10 cellular contexts compared by ENCODE assay signal in genomic region chr13:114015608-114016295, GRCh38. TPM values are rescaled to one million over a fixed set of nuclear protein-coding genes. Genes with fewer than 3 reads are reported as not detected.
DNase-seq lines count a peak whose midpoint lies in the region; ATAC-seq and TF ChIP-seq lines count a peak whose summit lies in the region.
"Had no signal": no experiment of that assay in that cellular context is flagged by ENCODE, and none has a peak within 500 bp of the region (broad histone marks: within the 10 kb centered on the region; RNA-seq: fewer than 3 reads in every experiment).

No MANE protein-coding gene starts in this region.

- no peak for ATAC-seq in HG03354 (IDR thresholded peaks at IDR 0.05; ENCODE audit: poor library complexity, severe bottlenecking, unreplicated experiment)

- H3K4me3 ChIP-seq in PC-9 (no peak overlapping the region), fibroblast of the aortic adventitia (ENCODE audit: low read depth, low read length) (no peak overlapping the region), rectal smooth muscle tissue (ENCODE audit: low read length) (peak overlapping the region; percentile 15)

- intact Hi-C loops in PC-9 (cut with micrococcal nuclease; ENCODE audit: unreplicated experiment), result loop anchor here (1.0 to 5.0 kb wide), 2 partner anchors 52 to 64 kb away; no protein-coding TSS in a partner anchor

- TF ChIP-seq CTCF in PC-9 (conservative IDR thresholded peaks at IDR 0.05) (no peak), fibroblast of the aortic adventitia (IDR thresholded peaks at IDR 0.05; ENCODE audit: insufficient read depth, low read length) (no peak)

- DNase-seq in AG20443 (ENCODE audit: low spot score), result peak; percentile 82
- DNase-seq in PC-9, result peak; percentile 82 to 83
- DNase-seq in fibroblast of the aortic adventitia (ENCODE audit: low read depth), result peak; percentile 64
- DNase-seq in NCI-H2081 treated with DMSO at 0.1 percent for 48 hours (lab: John Stamatoyannopoulos, UW), result no peak
- DNase-seq in NCI-H510A (lab: John Stamatoyannopoulos, UW), result no peak
- no peak for DNase-seq in MV-4-11 (lab: John Stamatoyannopoulos, UW)
- DNase-seq: NCI-H446 treated with DMSO at 0.1 percent for 48 hours, SK-N-SH had no signal

- H3K9ac ChIP-seq in rectal smooth muscle tissue (ENCODE audit: low read length), result no peak overlapping the region
- H3K9ac ChIP-seq: SK-N-SH had no signal

- H3K27me3 ChIP-seq in PC-9 (ENCODE audit: insufficient read depth, low read depth) (no peaks in the 10 kb centered on the region), rectal smooth muscle tissue (ENCODE audit: control insufficient read depth, insufficient read depth, low read length) (no peaks in the 10 kb centered on the region)

- H3K36me3 ChIP-seq in PC-9 (ENCODE audit: low read depth) (no peaks in the 10 kb centered on the region), rectal smooth muscle tissue (ENCODE audit: control insufficient read depth, insufficient read depth, low read length) (peaks cover 24% of the 10 kb centered on the region)

- peak overlapping the region; percentile 52 for H3K4me2 ChIP-seq in PC-9
- H3K4me2 ChIP-seq: SK-N-SH had no signal

- peaks cover 8% of the 10 kb centered on the region for H3F3A ChIP-seq in PC-9 (ENCODE audit: insufficient read depth, low read depth)

- H3K4me1 ChIP-seq in PC-9 (replicated peaks; ENCODE audit: insufficient read depth) (0 out of 2 replicates have a peak, but pooled peaks cover 13% of the 10 kb centered on the region), rectal smooth muscle tissue (ENCODE audit: control insufficient read depth, insufficient read depth, low read length) (no peaks in the 10 kb centered on the region)

- no TSS peak for BruUV-seq in PC-9 (replicated peaks; lab: Mats Ljungman, UMichigan)

- H3K9me3 ChIP-seq in PC-9 (ENCODE audit: insufficient read depth, low read depth), result no peaks in the 10 kb centered on the region
- H3K9me3 ChIP-seq: SK-N-SH had no signal

- H3K9me2 ChIP-seq in PC-9 (ENCODE audit: insufficient read depth), result no peaks in the 10 kb centered on the region
- H3K9me2 ChIP-seq: SK-N-SH had no signal

- POLR2A ChIA-PET in PC-9 (lab: Charles Lee; ENCODE audit: unreplicated experiment), result interaction anchor here (0.6 kb wide), 2 partner anchors 205 to 231 kb away, joined by 5 to 7 read pairs; no protein-coding TSS in a partner anchor

- H3K79me2 ChIP-seq in PC-9 (ENCODE audit: low read depth), result no peaks in the 10 kb centered on the region

- H4K20me1 ChIP-seq in PC-9 (ENCODE audit: insufficient read depth), result no peaks in the 10 kb centered on the region

- H2AFZ ChIP-seq in PC-9, result no peak overlapping the region

- H3K27ac ChIP-seq in PC-9 (0 out of 2 replicates have a peak overlapping the region, but pooled peaks have one; percentile 8), rectal smooth muscle tissue (ENCODE audit: low read depth, low read length) (no peak overlapping the region)

- CTCF ChIA-PET in PC-9 (lab: Charles Lee), result interaction anchor here (0.9 kb wide), 1 partner anchor 35 kb away, joined by 3 read pairs; no protein-coding TSS in a partner anchor

RNA-seq across cellular contexts. Expression of gene C13orf46, which starts 41.9 kb away (rescaled TPM):
- total RNA-seq in PC-9 (2021), result 1.5 and 1.7 TPM in 2 replicates
- 0.16 and 0.27 TPM in 2 replicates for total RNA-seq in fibroblast of the aortic adventitia (ENCODE audit: low replicate concordance)

Comparison
In these comparisons a context has a peak if more than half of its experiments do, and no peak if none do; other contexts are left out.
1. DNase-seq: peak in AG20443 (single experiment), PC-9 (2 of 2) and fibroblast of the aortic adventitia (single experiment); none in NCI-H2081 treated with DMSO at 0.1 percent for 48 hours (single experiment), NCI-H510A (single experiment) and MV-4-11 (single experiment).